Comparison of ENCODE assay signal across 1 cellular context in genomic region chr2:11465485-11466306, GRCh38.
A peak's percentile ranks its signal among the peaks of the same experiment; 100 is the strongest.
TF ChIP-seq lines count a peak whose summit lies in the region.

Gene E2F6, minus strand, starts transcription at chr2:11466161. Its CDS starts 282 bp downstream, at chr2:11465879.

TF ChIP-seq in HepG2, 621 proteins besides CTCF, POLR2A, EP300 and RAD21 (continued from another document and continues in another):
- TF ChIP-seq ZBTB49 (CRISPR knock-in tag; IDR thresholded peaks at IDR 0.05; ENCODE audit: borderline replicate concordance) (no peak), ZNF512 (CRISPR knock-in tag; IDR thresholded peaks at IDR 0.05) (peak; percentile 66; the same call in 1 of the 2 replicates), ZSCAN25 (CRISPR knock-in tag; IDR thresholded peaks at IDR 0.05) (peak; percentile 89), TEAD3 (CRISPR knock-in tag; optimal IDR thresholded peaks at IDR 0.05; ENCODE audit: borderline replicate concordance) (peak; percentile 95), TERF1 (CRISPR knock-in tag; IDR thresholded peaks at IDR 0.05) (peak; percentile 86; the same call in 1 of the 2 replicates), NR2F2 (IDR thresholded peaks at IDR 0.05; ENCODE audit: borderline replicate concordance, low read depth) (no peak; the same call in 1 of the 2 replicates), NFE2 (CRISPR knock-in tag; IDR thresholded peaks at IDR 0.05) (peak; percentile 67; the same call in 1 of the 2 replicates), ERF (CRISPR knock-in tag; IDR thresholded peaks at IDR 0.05) (peak; percentile 98), PLRG1 (conservative IDR thresholded peaks at IDR 0.05) (no peak), ZBTB43 (CRISPR knock-in tag; conservative IDR thresholded peaks at IDR 0.05) (peak; percentile 96), ZFY (CRISPR knock-in tag; IDR thresholded peaks at IDR 0.05) (peak; percentile 92), GTF2F1 (IDR thresholded peaks at IDR 0.05; ENCODE audit: low read length) (no peak; the same call in 1 of the 2 replicates), ZBED4 (CRISPR knock-in tag; IDR thresholded peaks at IDR 0.05; ENCODE audit: borderline replicate concordance) (peak; percentile 85), NFKBIZ (CRISPR knock-in tag; IDR thresholded peaks at IDR 0.05) (peak; percentile 84; the same call in 1 of the 2 replicates), RORA (CRISPR knock-in tag; IDR thresholded peaks at IDR 0.05) (0 out of 2 replicates have a peak, but pooled peaks have one; percentile 23), ZMYM3 (CRISPR knock-in tag; IDR thresholded peaks at IDR 0.05) (peak; percentile 97), RBM22 (optimal IDR thresholded peaks at IDR 0.05; ENCODE audit: low read length) (no peak), ATF1 (CRISPR knock-in tag; IDR thresholded peaks at IDR 0.05) (no peak), PAXIP1 (CRISPR knock-in tag; conservative IDR thresholded peaks at IDR 0.05) (peak; percentile 62), ZNF704 (CRISPR knock-in tag; IDR thresholded peaks at IDR 0.05; ENCODE audit: borderline replicate concordance) (peak; percentile 99), MAF1 (CRISPR knock-in tag; IDR thresholded peaks at IDR 0.05; ENCODE audit: borderline replicate concordance) (peak; percentile 85; the same call in 1 of the 2 replicates), ATRX (CRISPR knock-in tag; IDR thresholded peaks at IDR 0.05; ENCODE audit: borderline replicate concordance) (no peak; the same call in 1 of the 2 replicates), IRF1 (CRISPR knock-in tag; IDR thresholded peaks at IDR 0.05; ENCODE audit: low read depth) (peak; percentile 75; the same call in 1 of the 2 replicates), TBX3 (IDR thresholded peaks at IDR 0.05; ENCODE audit: borderline replicate concordance) (peak; percentile 40; the same call in 1 of the 2 replicates), ZNF33A (CRISPR knock-in tag; IDR thresholded peaks at IDR 0.05; ENCODE audit: borderline replicate concordance) (peak; percentile 77; the same call in 1 of the 2 replicates), PCBP2 (optimal IDR thresholded peaks at IDR 0.05; ENCODE audit: low read depth, low read length, poor library complexity, severe bottlenecking) (no peak), ZNF558 (CRISPR knock-in tag; IDR thresholded peaks at IDR 0.05; ENCODE audit: borderline replicate concordance) (peak; percentile 99; the same call in 1 of the 2 replicates), SOX6 (IDR thresholded peaks at IDR 0.05) (no peak), SOX6 (CRISPR knock-in tag; IDR thresholded peaks at IDR 0.05) (peak; percentile 85), CC2D1A (CRISPR knock-in tag; IDR thresholded peaks at IDR 0.05) (peak; percentile 84; the same call in 1 of the 2 replicates), JUN (CRISPR knock-in tag; IDR thresholded peaks at IDR 0.05) (peak; percentile 63), ZFP82 (CRISPR knock-in tag; IDR thresholded peaks at IDR 0.05; ENCODE audit: borderline replicate concordance) (peak; percentile 98; the same call in 1 of the 2 replicates), ZNF576 (CRISPR knock-in tag; IDR thresholded peaks at IDR 0.05) (peak; percentile 94), ZNF292 (CRISPR knock-in tag; IDR thresholded peaks at IDR 0.05; ENCODE audit: borderline replicate concordance, low read depth) (no peak; the same call in none of the 2 replicates), ZNF800 (CRISPR knock-in tag; IDR thresholded peaks at IDR 0.05) (peak; percentile 95; the same call in 1 of the 2 replicates), SRSF9 (IDR thresholded peaks at IDR 0.05; ENCODE audit: borderline replicate concordance, insufficient read depth, low read depth, low read length, poor library complexity, severe bottlenecking) (no peak), EEA1 (CRISPR knock-in tag; IDR thresholded peaks at IDR 0.05; ENCODE audit: borderline replicate concordance) (peak; percentile 98; the same call in 1 of the 2 replicates), ZNF33B (CRISPR knock-in tag; IDR thresholded peaks at IDR 0.05) (peak; percentile 100), ZNF720 (CRISPR knock-in tag; IDR thresholded peaks at IDR 0.05) (0 out of 2 replicates have a peak, but pooled peaks have one; percentile 62)
